12 cellular contexts compared by ENCODE assay signal in the genomic region with DNA sequence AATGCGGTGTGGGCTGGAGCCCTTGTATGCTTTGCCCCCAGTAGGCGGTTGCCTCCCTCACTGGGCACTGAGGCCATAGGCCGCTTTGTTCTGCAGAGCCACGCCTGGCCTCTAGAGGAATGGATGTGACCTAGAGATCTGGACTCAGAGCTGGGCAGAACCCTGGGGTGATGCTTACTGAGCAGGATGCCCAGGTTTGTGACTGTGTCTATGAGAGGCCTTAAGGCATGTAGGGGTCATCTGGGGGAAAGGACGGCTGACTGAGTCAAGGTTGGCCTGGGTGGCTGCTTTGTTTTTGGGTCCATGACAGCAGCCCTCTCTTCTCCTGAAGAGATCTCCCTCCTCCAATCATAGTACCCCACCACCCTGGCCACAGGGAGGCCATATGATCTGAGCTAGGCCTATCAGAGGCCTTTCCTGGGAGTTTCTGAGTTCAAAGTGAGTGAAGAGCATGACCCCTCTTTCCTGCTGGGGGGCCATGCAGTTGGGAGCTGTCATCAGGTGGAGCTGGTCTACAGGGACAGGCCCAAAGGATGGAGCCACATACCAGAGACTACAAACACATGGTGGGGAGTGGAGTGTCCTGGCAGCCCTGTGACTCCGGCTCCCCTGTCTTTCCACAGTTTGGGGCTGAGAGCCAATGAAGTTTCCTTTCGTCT.
A peak's percentile ranks its signal among the peaks of the same experiment; 100 is the strongest.
DNase-seq lines count a peak whose midpoint lies in the region; ATAC-seq, FAIRE-seq and TF ChIP-seq lines count a peak whose summit lies in the region.
"Had no signal": no experiment of that assay in that cellular context is flagged by ENCODE, and none has a peak within 500 bp of the region (broad histone marks: within the 10 kb centered on the region; RNA-seq: fewer than 3 reads in every experiment).

No MANE protein-coding gene starts in this region.

- CTCF ChIA-PET in HepG2 (lab: Yijun Ruan, JAX; ENCODE audit: low intra/inter-chr PET ratio, low total read pairs), result no interaction called here

- peaks cover 24% of the 10 kb centered on the region for H3K36me3 Mint-ChIP-seq in T-helper 1 cell treated with Interleukin-12 subunit alpha and Interleukin-12 subunit beta and Interleukin-4 antibody, amounts not matched to agents 30 μg/mL and 1 μg/mL, for 36 hours (ENCODE audit: low read depth)
- peaks cover 30% of the 10 kb centered on the region for H3K36me3 Mint-ChIP-seq in activated T-helper 2 cell treated with anti-CD3 and anti-CD28 coated beads, Interferon-gamma antibody, Interleukin-2, Interleukin-4, amounts not matched to agents 10 μg/mL and 5 μg/mL and 100 μg/mL, durations not matched to agents 14 hours and 24 hours and 36 hours (ENCODE audit: low read depth)
- H3K36me3 Mint-ChIP-seq in stimulated activated memory B cell treated with anti-CD40 and anti-IgM and Interleukin-4, amounts not matched to agents 10 μg/mL and 1 μg/mL and 100 μg/mL, for 72 hours, result peaks cover 8% of the 10 kb centered on the region

- peaks cover 18% of the 10 kb centered on the region for H3K9me3 Mint-ChIP-seq in T-helper 1 cell treated with Interleukin-12 subunit alpha and Interleukin-12 subunit beta and Interleukin-4 antibody, amounts not matched to agents 30 μg/mL and 1 μg/mL, for 36 hours
- H3K9me3 Mint-ChIP-seq in activated T-helper 2 cell treated with anti-CD3 and anti-CD28 coated beads, Interferon-gamma antibody, Interleukin-2, Interleukin-4, amounts not matched to agents 10 μg/mL and 5 μg/mL and 100 μg/mL, durations not matched to agents 14 hours and 24 hours and 36 hours, result peaks cover 20% of the 10 kb centered on the region
- peaks cover 5% of the 10 kb centered on the region for H3K9me3 Mint-ChIP-seq in stimulated activated memory B cell treated with anti-CD40 and anti-IgM and Interleukin-4, amounts not matched to agents 10 μg/mL and 1 μg/mL and 100 μg/mL, for 72 hours

- H3K27me3 Mint-ChIP-seq in T-helper 1 cell treated with Interleukin-12 subunit alpha and Interleukin-12 subunit beta and Interleukin-4 antibody, amounts not matched to agents 30 μg/mL and 1 μg/mL, for 36 hours (ENCODE audit: low read depth), result no peaks in the 10 kb centered on the region
- H3K27me3 Mint-ChIP-seq in activated T-helper 2 cell treated with anti-CD3 and anti-CD28 coated beads, Interferon-gamma antibody, Interleukin-2, Interleukin-4, amounts not matched to agents 10 μg/mL and 5 μg/mL and 100 μg/mL, durations not matched to agents 14 hours and 24 hours and 36 hours (ENCODE audit: low read depth), result no peaks in the 10 kb centered on the region
- H3K27me3 Mint-ChIP-seq in stimulated activated memory B cell treated with anti-CD40 and anti-IgM and Interleukin-4, amounts not matched to agents 10 μg/mL and 1 μg/mL and 100 μg/mL, for 72 hours, result no peaks in the 10 kb centered on the region

- no peak for TF ChIP-seq RAD21 in HepG2 (CRISPR knock-in tag; IDR thresholded peaks at IDR 0.05)

- TF ChIP-seq EP300 in HepG2 (IDR thresholded peaks at IDR 0.05; ENCODE audit: low read depth in 2 of 2, low read length in 2 of 2), result no peak; a peak in 1 of 4 replicates
- TF ChIP-seq EP300 in HepG2 (CRISPR knock-in tag; IDR thresholded peaks at IDR 0.05; ENCODE audit: borderline replicate concordance), result peak; percentile 34; the same call in 1 of the 2 replicates

- no peak overlapping the region for H2AFZ ChIP-seq in HepG2 (ENCODE audit: low read length)

- no peak for DNase-seq in T-helper 1 cell
- DNase-seq in activated T-helper 2 cell treated with anti-CD3 and anti-CD28 coated beads, Interferon-gamma antibody, Interleukin-2, Interleukin-4, amounts not matched to agents 10 μg/mL and 5 μg/mL and 100 μg/mL, durations not matched to agents 14 hours and 24 hours and 36 hours (ENCODE audit: low spot score), result no peak
- DNase-seq in HepG2 (ENCODE audit: low spot score), result peak; percentile 65
- DNase-seq in stimulated activated CD4-positive, alpha-beta T cell treated with anti-CD3 and anti-CD28 coated beads, Interleukin-4, amount 100 ng/mL, for 4 hours, result no peak
- no peak for DNase-seq in NCI-H1694 (lab: John Stamatoyannopoulos, UW)
- DNase-seq: activated naive CD4-positive, alpha-beta T cell treated with Interleukin-2 at 50 U/mL for 16 hours; DMS 273 treated with DMSO at 0.1 percent for 48 hours; NCI-H2171 treated with DMSO at 0.1 percent for 48 hours; retina had no signal

- POLR2A ChIA-PET in HepG2 (lab: Yijun Ruan, JAX), result interaction anchor here (0.7 to 5.1 kb wide), 16 partner anchors 10 to 230 kb away, joined by 3 to 178 read pairs (median 11); partner anchors contain the start of genes AUH and NFIL3

- H3K27ac Mint-ChIP-seq in T-helper 1 cell treated with Interleukin-12 subunit alpha and Interleukin-12 subunit beta and Interleukin-4 antibody, amounts not matched to agents 30 μg/mL and 1 μg/mL, for 36 hours, result peak overlapping the region; percentile 41
- peak overlapping the region; percentile 57 for H3K27ac Mint-ChIP-seq in activated T-helper 2 cell treated with anti-CD3 and anti-CD28 coated beads, Interferon-gamma antibody, Interleukin-2, Interleukin-4, amounts not matched to agents 10 μg/mL and 5 μg/mL and 100 μg/mL, durations not matched to agents 14 hours and 24 hours and 36 hours
- peak overlapping the region; percentile 98 for H3K27ac Mint-ChIP-seq in stimulated activated memory B cell treated with anti-CD40 and anti-IgM and Interleukin-4, amounts not matched to agents 10 μg/mL and 1 μg/mL and 100 μg/mL, for 72 hours

- H3K4me1 Mint-ChIP-seq in T-helper 1 cell treated with Interleukin-12 subunit alpha and Interleukin-12 subunit beta and Interleukin-4 antibody, amounts not matched to agents 30 μg/mL and 1 μg/mL, for 36 hours (ENCODE audit: low read depth), result peaks cover 54% of the 10 kb centered on the region
- H3K4me1 Mint-ChIP-seq in activated T-helper 2 cell treated with anti-CD3 and anti-CD28 coated beads, Interferon-gamma antibody, Interleukin-2, Interleukin-4, amounts not matched to agents 10 μg/mL and 5 μg/mL and 100 μg/mL, durations not matched to agents 14 hours and 24 hours and 36 hours (ENCODE audit: low read depth), result peaks cover 70% of the 10 kb centered on the region
- peaks cover 79% of the 10 kb centered on the region for H3K4me1 Mint-ChIP-seq in stimulated activated memory B cell treated with anti-CD40 and anti-IgM and Interleukin-4, amounts not matched to agents 10 μg/mL and 1 μg/mL and 100 μg/mL, for 72 hours

- 72% methylated on average over 7 of the region's 7 CpGs for WGBS in HepG2 (ENCODE audit: low lambda C conversion rate)

- intact Hi-C loops in activated T-helper 2 cell treated with anti-CD3 and anti-CD28 coated beads, Interferon-gamma antibody, Interleukin-2, Interleukin-4, amounts not matched to agents 10 μg/mL and 5 μg/mL and 100 μg/mL, durations not matched to agents 14 hours and 24 hours and 36 hours (cut with micrococcal nuclease), result loop anchor here (10.0 kb wide), 1 partner anchor 281 kb away; no protein-coding TSS in a partner anchor
- intact Hi-C loops in HepG2 (cut with micrococcal nuclease; ENCODE audit: unreplicated experiment), result loop anchor here (5.0 to 10.0 kb wide), 2 partner anchors 131 to 166 kb away; partner anchors contain the start of gene AUH

- H3K36me3 ChIP-seq in HepG2 (replicated peaks in 1 of 2; ENCODE audit: control insufficient read depth in 1 of 2, insufficient read depth in 2 of 2, low read length in 2 of 2), result no peaks in the 10 kb centered on the region

- peak overlapping the region; percentile 99 for H3K9ac ChIP-seq in HepG2 (ENCODE audit: insufficient read depth, low read depth, low read length)

- peak overlapping the region; percentile 100 for H3K27ac ChIP-seq in HepG2 (ENCODE audit: extremely low read length, insufficient read depth, low read length)

- H4K20me1 ChIP-seq in HepG2 (ENCODE audit: insufficient read depth, low read length), result no peaks in the 10 kb centered on the region

- no TSS peak for BruUV-seq in HepG2 (replicated peaks; lab: Mats Ljungman, UMichigan)

- peak in 1 of 2 experiments; percentile 43; a peak in 1 of 4 replicates for TF ChIP-seq POLR2A in HepG2 (IDR thresholded peaks at IDR 0.05; ENCODE audit: insufficient read depth in 1 of 2, low read depth in 2 of 2, low read length in 2 of 2)

- peak overlapping the region; percentile 92 for H3K4me2 ChIP-seq in HepG2 (ENCODE audit: low read depth, low read length)

- in situ Hi-C loops in HepG2 (cut with HindIII; ENCODE audit: extremely low pct_ligation_motif_present, low pct_unique_long_range_greater_than_20kb), result loop anchor here (10.0 kb wide), 1 partner anchor 151 kb away; no protein-coding TSS in a partner anchor

- no peak for FAIRE-seq in HepG2 (lab: Jason Lieb, UNC)

- peak; percentile 21 for ATAC-seq in HepG2
- no peak for ATAC-seq in stimulated activated memory B cell treated with anti-CD40 and anti-IgM and Interleukin-4, amounts not matched to agents 10 μg/mL and 1 μg/mL and 100 μg/mL, for 72 hours
- no peak for ATAC-seq in GM18519 (IDR thresholded peaks at IDR 0.05; ENCODE audit: low FRiP score, unreplicated experiment)

- H3K9me3 ChIP-seq in HepG2 (ENCODE audit: low read length), result peaks cover 10% of the 10 kb centered on the region

- peaks cover 87% of the 10 kb centered on the region for H3K4me1 ChIP-seq in HepG2 (ENCODE audit: insufficient read depth, low read length)

- H3K27me3 ChIP-seq in HepG2 (ENCODE audit: control insufficient read depth in 1 of 2, insufficient read depth in 2 of 2, low read length in 2 of 2), result no peaks in the 10 kb centered on the region

- H3K4me3 ChIP-seq in HepG2 (replicated peaks in 1 of 3; ENCODE audit: insufficient read depth in 1 of 3, low read depth in 2 of 3, low read length in 3 of 3), result peak overlapping the region in 1 of 3 experiments; percentile 1; a peak in 1 of 6 replicates

- no peak; the same call in 1 of the 2 replicates for TF ChIP-seq CTCF in HepG2 (CRISPR knock-in tag; IDR thresholded peaks at IDR 0.05)

- H3K4me3 Mint-ChIP-seq in T-helper 1 cell treated with Interleukin-12 subunit alpha and Interleukin-12 subunit beta and Interleukin-4 antibody, amounts not matched to agents 30 μg/mL and 1 μg/mL, for 36 hours, result no peak overlapping the region
- no peak overlapping the region for H3K4me3 Mint-ChIP-seq in activated T-helper 2 cell treated with anti-CD3 and anti-CD28 coated beads, Interferon-gamma antibody, Interleukin-2, Interleukin-4, amounts not matched to agents 10 μg/mL and 5 μg/mL and 100 μg/mL, durations not matched to agents 14 hours and 24 hours and 36 hours (ENCODE audit: low read depth)
- no peak overlapping the region for H3K4me3 Mint-ChIP-seq in stimulated activated memory B cell treated with anti-CD40 and anti-IgM and Interleukin-4, amounts not matched to agents 10 μg/mL and 1 μg/mL and 100 μg/mL, for 72 hours

- H3K79me2 ChIP-seq in HepG2 (ENCODE audit: insufficient read depth, low read length), result peaks cover 19% of the 10 kb centered on the region

TF ChIP-seq in HepG2, 621 proteins besides CTCF, POLR2A, EP300 and RAD21 (continues in another document):
- TF ChIP-seq ZC3H4 (CRISPR knock-in tag; IDR thresholded peaks at IDR 0.05; ENCODE audit: borderline replicate concordance) (peak; percentile 21; the same call in 1 of the 2 replicates), ELF3 (CRISPR knock-in tag; IDR thresholded peaks at IDR 0.05) (no peak), MYNN (CRISPR knock-in tag; IDR thresholded peaks at IDR 0.05; ENCODE audit: low read depth) (0 out of 2 replicates have a peak, but pooled peaks have one; percentile 48)

Comparison
In these comparisons a context has a peak if more than half of its experiments do, and no peak if none do; other contexts are left out.
1. H3K27ac Mint-ChIP-seq: peak in every context shown above with its lines; median percentile 98 in stimulated activated memory B cell treated with anti-CD40 and anti-IgM and Interleukin-4, amounts not matched to agents 10 μg/mL and 1 μg/mL and 100 μg/mL, for 72 hours; 57 in activated T-helper 2 cell treated with anti-CD3 and anti-CD28 coated beads, Interferon-gamma antibody, Interleukin-2, Interleukin-4, amounts not matched to agents 10 μg/mL and 5 μg/mL and 100 μg/mL, durations not matched to agents 14 hours and 24 hours and 36 hours; 41 in T-helper 1 cell treated with Interleukin-12 subunit alpha and Interleukin-12 subunit beta and Interleukin-4 antibody, amounts not matched to agents 30 μg/mL and 1 μg/mL, for 36 hours.